21 cellular contexts compared by ENCODE assay signal in genomic region chr2:113012436-113013335, GRCh38. TPM values are rescaled to one million over a fixed set of nuclear protein-coding genes. Genes with fewer than 3 reads are reported as not detected.
A peak's percentile ranks its signal among the peaks of the same experiment; 100 is the strongest.
DNase-seq lines count a peak whose midpoint lies in the region; ATAC-seq, FAIRE-seq and TF ChIP-seq lines count a peak whose summit lies in the region.
"Had no signal": no experiment of that assay in that cellular context is flagged by ENCODE, and none has a peak within 500 bp of the region (broad histone marks: within the 10 kb centered on the region; RNA-seq: fewer than 3 reads in every experiment).

No MANE protein-coding gene starts in this region.

- DNase-seq in Caki2 (ENCODE audit: low read depth) (peak; percentile 78), NCI-H226 (peak; percentile 91), astrocyte (ENCODE audit: low read depth) (peak; percentile 70), iris pigment epithelial cell (ENCODE audit: low read depth) (peak; percentile 45), nephron progenitor cell (no peak), lower leg skin (ENCODE audit: low spot score in 2 of 2) (no peak), midbrain (lab: John Stamatoyannopoulos, UW) (no peak)
- DNase-seq: activated CD4-positive, alpha-beta memory T cell treated with anti-CD3 and anti-CD28 coated beads, Interleukin-2, amount 10 ng/mL, durations not matched to agents 7 days and 5 days; activated T-cell treated with anti-CD3 and anti-CD28 coated beads, Interleukin-2, amount 50 U/mL, for 24 hours; CD8-positive, alpha-beta T cell; esophagus squamous epithelium; hippocampal formation; KBM-7; left cardiac atrium; NCI-H1092; NCI-H69 had no signal

- H3K79me2 ChIP-seq in astrocyte (ENCODE audit: insufficient read depth, low read length), result no peaks in the 10 kb centered on the region

- no peaks in the 10 kb centered on the region for H4K20me1 ChIP-seq in astrocyte (ENCODE audit: insufficient read depth, low read length)

- TF ChIP-seq CTCF in astrocyte (IDR thresholded peaks at IDR 0.05; ENCODE audit: insufficient read depth, low read depth, low read length) (no peak), nephron progenitor cell (IDR thresholded peaks at IDR 0.05) (no peak), lower leg skin (IDR thresholded peaks at IDR 0.05) (no peak)

- H3K4me3 Mint-ChIP-seq in astrocyte (ENCODE audit: unreplicated experiment) (no peak overlapping the region), nephron progenitor cell (no peak overlapping the region)
- H3K4me3 Mint-ChIP-seq: activated CD4-positive, alpha-beta memory T cell treated with anti-CD3 and anti-CD28 coated beads, Interleukin-2, amount 10 ng/mL, durations not matched to agents 7 days and 5 days; activated naive CD4-positive, alpha-beta T cell treated with anti-CD3 and anti-CD28 coated beads, Interleukin-2, amount 50 U/mL, for 24 hours; activated T-cell treated with anti-CD3 and anti-CD28 coated beads, Interleukin-2, amount 50 U/mL, for 24 hours; CD8-positive, alpha-beta T cell; mesothelial cell of epicardium; neural progenitor cell had no signal

- H3K27me3 Mint-ChIP-seq in astrocyte (ENCODE audit: low read depth, unreplicated experiment) (peaks cover 16% of the 10 kb centered on the region), nephron progenitor cell (ENCODE audit: low read depth, poor library complexity) (peaks cover 56% of the 10 kb centered on the region)
- H3K27me3 Mint-ChIP-seq: activated naive CD4-positive, alpha-beta T cell treated with anti-CD3 and anti-CD28 coated beads, Interleukin-2, amount 50 U/mL, for 24 hours had no signal

- intact Hi-C loops in lower leg skin (cut with DNase I; ENCODE audit: low total_unique reads), result no loop called here

- no peak for TF ChIP-seq POLR2A in lower leg skin (IDR thresholded peaks at IDR 0.05)

- H3K9me3 ChIP-seq in astrocyte (ENCODE audit: insufficient read depth, low read depth, low read length), result no peaks in the 10 kb centered on the region
- H3K9me3 ChIP-seq: esophagus squamous epithelium, right atrium auricular region had no signal

- H2AFZ ChIP-seq in astrocyte (ENCODE audit: low read depth, low read length), result no peak overlapping the region
- H2AFZ ChIP-seq: neural progenitor cell had no signal

- H3K9ac ChIP-seq in astrocyte (ENCODE audit: low read length), result no peak overlapping the region
- H3K9ac ChIP-seq: neural progenitor cell had no signal

- peak; percentile 80 for FAIRE-seq in astrocyte (lab: Jason Lieb, UNC)

- no peaks in the 10 kb centered on the region for H3K4me1 ChIP-seq in astrocyte (ENCODE audit: insufficient read depth, low read length)
- H3K4me1 ChIP-seq: esophagus squamous epithelium, neural progenitor cell, right atrium auricular region had no signal

- 70 to 71% methylated on average over 8 of the region's 8 CpGs for WGBS in lower leg skin, 2 donors

- H3K4me3 ChIP-seq in astrocyte (ENCODE audit: insufficient read depth, low read depth, low read length) (no peak overlapping the region), lower leg skin (ENCODE audit: low read depth, poor library complexity, severe bottlenecking) (no peak overlapping the region)
- H3K4me3 ChIP-seq: esophagus squamous epithelium, neural progenitor cell, right atrium auricular region had no signal

- no peaks in the 10 kb centered on the region for H3K36me3 ChIP-seq in astrocyte (ENCODE audit: insufficient read depth, low read length)
- H3K36me3 ChIP-seq: esophagus squamous epithelium, neural progenitor cell, right atrium auricular region had no signal

- H3K9me3 Mint-ChIP-seq in astrocyte (ENCODE audit: unreplicated experiment), result peaks cover 3% of the 10 kb centered on the region
- peaks cover 8% of the 10 kb centered on the region for H3K9me3 Mint-ChIP-seq in nephron progenitor cell
- H3K9me3 Mint-ChIP-seq: activated CD4-positive, alpha-beta memory T cell treated with anti-CD3 and anti-CD28 coated beads, Interleukin-2, amount 10 ng/mL, durations not matched to agents 7 days and 5 days; activated T-cell treated with anti-CD3 and anti-CD28 coated beads, Interleukin-2, amount 50 U/mL, for 24 hours; CD8-positive, alpha-beta T cell; neural progenitor cell had no signal

- in situ Hi-C loops in Caki2 (cut with HindIII; ENCODE audit: low pct_unique_long_range_greater_than_20kb, low sequenced_read_pairs), result no loop called here

- H3K36me3 Mint-ChIP-seq in astrocyte (ENCODE audit: low read depth, unreplicated experiment) (no peaks in the 10 kb centered on the region), nephron progenitor cell (ENCODE audit: low read depth) (no peaks in the 10 kb centered on the region)
- H3K36me3 Mint-ChIP-seq: activated naive CD4-positive, alpha-beta T cell treated with anti-CD3 and anti-CD28 coated beads, Interleukin-2, amount 50 U/mL, for 24 hours; CD8-positive, alpha-beta T cell; mesothelial cell of epicardium; neural progenitor cell had no signal

- H3K4me2 ChIP-seq in astrocyte (ENCODE audit: low read length), result peak overlapping the region; percentile 2
- H3K4me2 ChIP-seq: neural progenitor cell had no signal

- no peak overlapping the region for H3K27ac Mint-ChIP-seq in astrocyte (ENCODE audit: unreplicated experiment)
- no peak overlapping the region for H3K27ac Mint-ChIP-seq in nephron progenitor cell
- H3K27ac Mint-ChIP-seq: activated CD4-positive, alpha-beta memory T cell treated with anti-CD3 and anti-CD28 coated beads, Interleukin-2, amount 10 ng/mL, durations not matched to agents 7 days and 5 days; activated naive CD4-positive, alpha-beta T cell treated with anti-CD3 and anti-CD28 coated beads, Interleukin-2, amount 50 U/mL, for 24 hours; activated T-cell treated with anti-CD3 and anti-CD28 coated beads, Interleukin-2, amount 50 U/mL, for 24 hours; CD8-positive, alpha-beta T cell; mesothelial cell of epicardium; neural progenitor cell had no signal

- ATAC-seq in GM19463 (IDR thresholded peaks at IDR 0.05; ENCODE audit: unreplicated experiment), result no peak
- ATAC-seq: CD8-positive, alpha-beta T cell had no signal

- H3K27me3 ChIP-seq in astrocyte (ENCODE audit: insufficient read depth, low read length), result peaks cover 5% of the 10 kb centered on the region
- H3K27me3 ChIP-seq: right atrium auricular region had no signal

- H3K27ac ChIP-seq in astrocyte (ENCODE audit: low read depth, low read length), result no peak overlapping the region
- H3K27ac ChIP-seq: esophagus squamous epithelium, neural progenitor cell, right atrium auricular region had no signal

- H3K4me1 Mint-ChIP-seq in astrocyte (ENCODE audit: low read depth, unreplicated experiment) (peaks cover 6% of the 10 kb centered on the region), nephron progenitor cell (no peaks in the 10 kb centered on the region)
- H3K4me1 Mint-ChIP-seq: activated CD4-positive, alpha-beta memory T cell treated with anti-CD3 and anti-CD28 coated beads, Interleukin-2, amount 10 ng/mL, durations not matched to agents 7 days and 5 days; mesothelial cell of epicardium; neural progenitor cell had no signal

RNA-seq across cellular contexts. Expression of gene IL36A, which starts 7.4 kb away (rescaled TPM):
- not detected in 2 replicates for total RNA-seq in Caki2 (2014; rRNA removed; shearing (Covaris generic); ENCODE audit: low replicate concordance)
- total RNA-seq in astrocyte (not detected in 2 replicates), lower leg skin (not detected)
- total RNA-seq: activated CD4-positive, alpha-beta memory T cell treated with anti-CD3 and anti-CD28 coated beads, Interleukin-2, amount 10 ng/mL, durations not matched to agents 7 days and 5 days; left cardiac atrium; mesothelial cell of epicardium; right atrium auricular region had no signal

RNA-seq across cellular contexts. Expression of gene IL36G, which starts 34.9 kb away (rescaled TPM):
- total RNA-seq in Caki2 (2014; rRNA removed; shearing (Covaris generic); ENCODE audit: low replicate concordance), result not detected in 2 replicates
- total RNA-seq in astrocyte (not detected in 2 replicates), lower leg skin (10 to 100 TPM; 19.1 to 65.1 (median 24.5) TPM)
- total RNA-seq: activated CD4-positive, alpha-beta memory T cell treated with anti-CD3 and anti-CD28 coated beads, Interleukin-2, amount 10 ng/mL, durations not matched to agents 7 days and 5 days; CD8-positive, alpha-beta T cell; left cardiac atrium; mesothelial cell of epicardium; right atrium auricular region had no signal

RNA-seq across cellular contexts. Expression of gene IL36B, which starts 40.0 kb away (rescaled TPM):
- total RNA-seq in Caki2 (2014; rRNA removed; shearing (Covaris generic); ENCODE audit: low replicate concordance), result not detected in 2 replicates
- total RNA-seq in astrocyte (not detected in 2 replicates), lower leg skin (10 to 100 TPM in 1 of 4 donors, 1 to 10 TPM in 3; 2.3 to 11.9 (median 7.6) TPM)
- total RNA-seq: activated CD4-positive, alpha-beta memory T cell treated with anti-CD3 and anti-CD28 coated beads, Interleukin-2, amount 10 ng/mL, durations not matched to agents 7 days and 5 days; CD8-positive, alpha-beta T cell; left cardiac atrium; mesothelial cell of epicardium; right atrium auricular region had no signal

RNA-seq across cellular contexts. Expression of gene IL36RN, which starts 46.3 kb away (rescaled TPM):
- not detected in 2 replicates for total RNA-seq in Caki2 (2014; rRNA removed; shearing (Covaris generic); ENCODE audit: low replicate concordance)
- total RNA-seq in astrocyte (0.14 TPM in 1 of 2 replicates, not detected in the other), lower leg skin (100 to 1,000 TPM in 1 of 4 donors, 10 to 100 TPM in 3; 51.0 to 121 (median 96.2) TPM)
- total RNA-seq: activated CD4-positive, alpha-beta memory T cell treated with anti-CD3 and anti-CD28 coated beads, Interleukin-2, amount 10 ng/mL, durations not matched to agents 7 days and 5 days; CD8-positive, alpha-beta T cell; left cardiac atrium; right atrium auricular region had no signal

RNA-seq across cellular contexts. Expression of gene IL1F10, which starts 55.1 kb away (rescaled TPM):
- total RNA-seq in Caki2 (2014; rRNA removed; shearing (Covaris generic); ENCODE audit: low replicate concordance), result not detected in 2 replicates
- total RNA-seq in astrocyte (not detected in 2 replicates), lower leg skin (10 to 100 TPM in 3 of 4 donors, 1 to 10 TPM in 1; 8.3 to 41.6 (median 20.1) TPM)
- total RNA-seq: activated CD4-positive, alpha-beta memory T cell treated with anti-CD3 and anti-CD28 coated beads, Interleukin-2, amount 10 ng/mL, durations not matched to agents 7 days and 5 days; CD8-positive, alpha-beta T cell; left cardiac atrium; mesothelial cell of epicardium; right atrium auricular region had no signal

Comparison
In these comparisons a context has a peak if more than half of its experiments do, and no peak if none do; other contexts are left out.
1. DNase-seq: peak in Caki2 (single experiment), NCI-H226 (single experiment), astrocyte (single experiment) and iris pigment epithelial cell (single experiment); none in nephron progenitor cell (single experiment), lower leg skin (0 of 2) and midbrain (single experiment).
2. RNA of gene IL36G, which starts 34.9 kb away (total RNA-seq): 19.1 to 65.1 TPM in lower leg skin; not detected in Caki2 and not detected in astrocyte; every median in the first group is over 10 times any median in the second.